Comparison of ENCODE assay signal across 8 cellular contexts in genomic region chr12:67827820-67828383, GRCh38.
DNase-seq lines count a peak whose midpoint lies in the region; ATAC-seq and TF ChIP-seq lines count a peak whose summit lies in the region.

No MANE protein-coding gene starts in this region.

- TF ChIP-seq CTCF in RWPE1 (conservative IDR thresholded peaks at IDR 0.05; ENCODE audit: low read depth): no peak
- no peak for TF ChIP-seq CTCF in chondrocyte (IDR thresholded peaks at IDR 0.05)
- no peak for TF ChIP-seq CTCF in mucosa of descending colon (IDR thresholded peaks at IDR 0.05)

- peak; percentile 81 for DNase-seq in activated effector memory CD4-positive, alpha-beta T cell treated with anti-CD3 and anti-CD28 coated beads, Interleukin-2, amount 50 U/mL, for 16 hours
- no peak for DNase-seq in activated effector memory CD4-positive, alpha-beta T cell treated with Interleukin-2 at 50 U/mL for 16 hours
- peak; percentile 94 for DNase-seq in RWPE1 (ENCODE audit: low spot score)
- DNase-seq in chondrocyte (ENCODE audit: low spot score): no peak
- DNase-seq in mucosa of descending colon: peak in 1 of 3 donors; percentile 28
- no peak for DNase-seq in HuH-7 (ENCODE audit: low spot score)
- DNase-seq in COR-L47 (lab: John Stamatoyannopoulos, UW): no peak

- intact Hi-C loops in mucosa of descending colon (cut with DNase I, micrococcal nuclease): no loop called here

- no peaks in the 10 kb centered on the region for H3K27me3 Mint-ChIP-seq in chondrocyte (ENCODE audit: low read depth)
- no peaks in the 10 kb centered on the region for H3K27me3 Mint-ChIP-seq in stimulated activated memory B cell treated with anti-CD40 and anti-IgM and Interleukin-4, amounts not matched to agents 10 μg/mL and 1 μg/mL and 100 μg/mL, for 72 hours

- no peaks in the 10 kb centered on the region for H3K9me3 Mint-ChIP-seq in chondrocyte (ENCODE audit: low read depth)
- peaks cover 2% of the 10 kb centered on the region for H3K9me3 Mint-ChIP-seq in stimulated activated memory B cell treated with anti-CD40 and anti-IgM and Interleukin-4, amounts not matched to agents 10 μg/mL and 1 μg/mL and 100 μg/mL, for 72 hours

- no peaks in the 10 kb centered on the region for H3K36me3 ChIP-seq in mucosa of descending colon (ENCODE audit: low read depth)

- H3K4me3 ChIP-seq in mucosa of descending colon: no peak overlapping the region

- H3K9me3 ChIP-seq in mucosa of descending colon: no peaks in the 10 kb centered on the region

- ATAC-seq in mucosa of descending colon: peak; percentile 91
- ATAC-seq in stimulated activated memory B cell treated with anti-CD40 and anti-IgM and Interleukin-4, amounts not matched to agents 10 μg/mL and 1 μg/mL and 100 μg/mL, for 72 hours: peak; percentile 94

- peak overlapping the region; percentile 64 for H3K4me3 Mint-ChIP-seq in chondrocyte (ENCODE audit: unreplicated experiment)
- H3K4me3 Mint-ChIP-seq in stimulated activated memory B cell treated with anti-CD40 and anti-IgM and Interleukin-4, amounts not matched to agents 10 μg/mL and 1 μg/mL and 100 μg/mL, for 72 hours: peak overlapping the region; percentile 27

- H3K27ac Mint-ChIP-seq in chondrocyte (ENCODE audit: unreplicated experiment): peak overlapping the region; percentile 96
- peak overlapping the region; percentile 64 for H3K27ac Mint-ChIP-seq in stimulated activated memory B cell treated with anti-CD40 and anti-IgM and Interleukin-4, amounts not matched to agents 10 μg/mL and 1 μg/mL and 100 μg/mL, for 72 hours

- no peaks in the 10 kb centered on the region for H3K4me1 ChIP-seq in mucosa of descending colon (ENCODE audit: low read depth)

- CTCF ChIA-PET in RWPE1 (lab: Yijun Ruan, JAX): interaction anchor here (0.6 kb wide), 1 partner anchor 62 kb away, joined by 3 read pairs; no protein-coding TSS in a partner anchor

- no peak overlapping the region for H3K27ac ChIP-seq in RWPE1

- H3K4me1 Mint-ChIP-seq in chondrocyte (ENCODE audit: low read depth): peaks cover 28% of the 10 kb centered on the region
- peaks cover 15% of the 10 kb centered on the region for H3K4me1 Mint-ChIP-seq in stimulated activated memory B cell treated with anti-CD40 and anti-IgM and Interleukin-4, amounts not matched to agents 10 μg/mL and 1 μg/mL and 100 μg/mL, for 72 hours

- POLR2A ChIA-PET in RWPE1 (lab: Yijun Ruan, JAX; ENCODE audit: low non-redundant PET): no interaction called here

- H3K36me3 Mint-ChIP-seq in chondrocyte (ENCODE audit: low read depth): no peaks in the 10 kb centered on the region
- no peaks in the 10 kb centered on the region for H3K36me3 Mint-ChIP-seq in stimulated activated memory B cell treated with anti-CD40 and anti-IgM and Interleukin-4, amounts not matched to agents 10 μg/mL and 1 μg/mL and 100 μg/mL, for 72 hours

Comparison
In these comparisons a context has a peak if more than half of its experiments do, and no peak if none do; other contexts are left out.
1. DNase-seq: peak in activated effector memory CD4-positive, alpha-beta T cell treated with anti-CD3 and anti-CD28 coated beads, Interleukin-2, amount 50 U/mL, for 16 hours (single experiment) and RWPE1 (single experiment); none in activated effector memory CD4-positive, alpha-beta T cell treated with Interleukin-2 at 50 U/mL for 16 hours (single experiment), chondrocyte (single experiment), HuH-7 (single experiment) and COR-L47 (single experiment).